ENCODE assay signal across 1 cellular context in genomic region chr1:207644852-207645631, GRCh38.
TF ChIP-seq lines count a peak whose summit lies in the region.

Gene CR1L (plus strand): TSS chr1:207645133. CDS start chr1:207645234, 101 bp downstream.

TF ChIP-seq in K562, 482 proteins besides CTCF, POLR2A, EP300 and RAD21 (continued from another document and continues in another):
- TF ChIP-seq MGA (IDR thresholded peaks at IDR 0.05) (peak; percentile 93), CCNT2 (IDR thresholded peaks at IDR 0.05; ENCODE audit: borderline replicate concordance, extremely low read depth, insufficient read length, low read depth, low read length) (peak; percentile 84), XRCC3 (IDR thresholded peaks at IDR 0.05) (no peak), ZNF121 (CRISPR knock-in tag; conservative IDR thresholded peaks at IDR 0.05) (no peak), ZNF511 (CRISPR knock-in tag; IDR thresholded peaks at IDR 0.05) (peak; percentile 60; the same call in 1 of the 2 replicates), SMAD1 (IDR thresholded peaks at IDR 0.05; ENCODE audit: low read depth, low read length, partially characterized antibody) (peak; percentile 53), MCM2 (IDR thresholded peaks at IDR 0.05; ENCODE audit: low read depth) (no peak), STAT5B (CRISPR knock-in tag; IDR thresholded peaks at IDR 0.05) (no peak), NFIX (CRISPR knock-in tag; IDR thresholded peaks at IDR 0.05; ENCODE audit: low read depth) (no peak), SNIP1 (IDR thresholded peaks at IDR 0.05; ENCODE audit: low read depth) (no peak), SRF (CRISPR knock-in tag; IDR thresholded peaks at IDR 0.05) (0 out of 4 replicates have a peak, but pooled peaks of 1 of the 2 experiments have one; percentile 36), RFX1 (IDR thresholded peaks at IDR 0.05) (no peak), HEY1 (CRISPR knock-in tag; IDR thresholded peaks at IDR 0.05; ENCODE audit: borderline replicate concordance) (no peak), CBX8 (IDR thresholded peaks at IDR 0.05; ENCODE audit: borderline replicate concordance, extremely low read depth, low read depth, low read length, poor library complexity, severe bottlenecking) (no peak), U2AF1 (optimal IDR thresholded peaks at IDR 0.05; ENCODE audit: low read depth, low read length) (no peak), AFF1 (IDR thresholded peaks at IDR 0.05; ENCODE audit: low read depth in 1 of 2, partially characterized antibody in 2 of 2) (peak in 1 of 2 experiments; percentile 42), DIDO1 (tag; IDR thresholded peaks at IDR 0.05; ENCODE audit: low read depth) (no peak), TARDBP (IDR thresholded peaks at IDR 0.05) (no peak), MXD1 (CRISPR knock-in tag; IDR thresholded peaks at IDR 0.05; ENCODE audit: borderline replicate concordance, poor library complexity, severe bottlenecking) (peak; percentile 30), ELF1 (tag; IDR thresholded peaks at IDR 0.05) (no peak), NEUROD1 (IDR thresholded peaks at IDR 0.05; ENCODE audit: borderline replicate concordance, low read depth, low read length, partially characterized antibody) (peak; percentile 10), E2F4 (CRISPR knock-in tag; IDR thresholded peaks at IDR 0.05; ENCODE audit: low read depth) (peak; percentile 96), JUND (IDR thresholded peaks at IDR 0.05; ENCODE audit: borderline replicate concordance, low read depth, low read length) (peak; percentile 33; the same call in 1 of the 2 replicates), JUND (tag; IDR thresholded peaks at IDR 0.05; ENCODE audit: borderline replicate concordance, low read depth, low read length) (no peak), MTA1 (IDR thresholded peaks at IDR 0.05; ENCODE audit: borderline replicate concordance) (0 out of 2 replicates have a peak, but pooled peaks have one; percentile 20), ETV1 (tag; conservative IDR thresholded peaks at IDR 0.05; ENCODE audit: low read depth) (0 out of 2 replicates have a peak, but pooled peaks have one; percentile 54), ZBTB1 (CRISPR knock-in tag; IDR thresholded peaks at IDR 0.05; ENCODE audit: borderline replicate concordance, low read depth) (peak; percentile 77), PML (IDR thresholded peaks at IDR 0.05; ENCODE audit: low read length) (peak; percentile 64; the same call in 1 of the 2 replicates), PHF8 (IDR thresholded peaks at IDR 0.05; ENCODE audit: borderline replicate concordance, low read length) (peak; percentile 61; the same call in 1 of the 2 replicates), FOXP4 (CRISPR knock-in tag; IDR thresholded peaks at IDR 0.05; ENCODE audit: borderline replicate concordance) (peak; percentile 22; the same call in 1 of the 2 replicates), NR0B1 (IDR thresholded peaks at IDR 0.05; ENCODE audit: partially characterized antibody) (no peak), ZNF695 (CRISPR knock-in tag; IDR thresholded peaks at IDR 0.05) (no peak), ZBTB2 (IDR thresholded peaks at IDR 0.05) (peak; percentile 77), SMARCA4 (IDR thresholded peaks at IDR 0.05) (0 out of 2 replicates have a peak, but pooled peaks have one; percentile 9), ELF4 (CRISPR knock-in tag; IDR thresholded peaks at IDR 0.05) (0 out of 2 replicates have a peak, but pooled peaks have one; percentile 35), RBM15 (IDR thresholded peaks at IDR 0.05; ENCODE audit: insufficient read depth, low read length) (no peak), MECOM (CRISPR knock-in tag; IDR thresholded peaks at IDR 0.05) (no peak)
